ENCODE assay signal across 12 cellular contexts in the genomic region with DNA sequence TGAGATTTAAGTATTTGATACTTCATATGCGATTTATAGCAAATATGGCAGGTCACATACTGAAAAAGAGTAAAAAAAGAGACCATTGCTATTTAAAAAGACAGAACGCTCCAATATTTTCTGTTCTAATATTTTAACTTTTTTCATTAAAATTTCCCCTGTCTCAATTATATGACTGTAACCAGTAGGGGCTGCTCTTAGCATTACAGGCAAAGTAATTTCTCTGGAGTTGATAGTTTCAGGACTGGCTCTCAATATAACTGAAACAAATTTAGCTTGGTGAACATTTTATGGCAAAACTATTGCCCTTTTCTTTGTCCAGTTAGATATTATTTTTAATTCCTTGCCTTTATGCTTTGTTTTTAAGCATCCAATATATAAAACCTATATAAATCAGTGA.
A peak's percentile ranks its signal among the peaks of the same experiment; 100 is the strongest.
DNase-seq lines count a peak whose midpoint lies in the region; ATAC-seq, FAIRE-seq and TF ChIP-seq lines count a peak whose summit lies in the region.
"Had no signal": no experiment of that assay in that cellular context is flagged by ENCODE, and none has a peak within 500 bp of the region (broad histone marks: within the 10 kb centered on the region; RNA-seq: fewer than 3 reads in every experiment).

No MANE protein-coding gene starts in this region.

- H2BK15ac ChIP-seq in IMR-90 (ENCODE audit: low read depth, low read length), result no peak overlapping the region

- CTCF ChIA-PET in A673 (lab: Charles Lee), result no interaction called here
- CTCF ChIA-PET in IMR-90 (lab: Yijun Ruan, JAX), result interaction anchor here (1.5 kb wide), 1 partner anchor 286 kb away, joined by 6 read pairs; the partner anchor contains the start of gene ROBO2

- H4K5ac ChIP-seq in IMR-90 (ENCODE audit: low read depth, low read length), result no peak overlapping the region

- H2BK20ac ChIP-seq in IMR-90 (ENCODE audit: low read depth, low read length), result no peak overlapping the region

- H3K36me3 ChIP-seq in A673 (ENCODE audit: insufficient read depth, low read length, poor library complexity, severe bottlenecking) (no peaks in the 10 kb centered on the region), IMR-90 (ENCODE audit: control insufficient read depth, insufficient read depth, low read length) (no peaks in the 10 kb centered on the region), adipocyte (ENCODE audit: control insufficient read depth, insufficient read depth, low read length, severe bottlenecking) (no peaks in the 10 kb centered on the region), kidney (ENCODE audit: control insufficient read depth in 1 of 2, insufficient read depth in 2 of 2, low read length in 2 of 2) (no peaks in the 10 kb centered on the region), heart left ventricle (no peaks in the 10 kb centered on the region)
- H3K36me3 ChIP-seq: pancreas had no signal

- H3K9ac ChIP-seq in IMR-90 (ENCODE audit: low read depth, low read length) (no peak overlapping the region), adipocyte (ENCODE audit: low read length) (no peak overlapping the region), kidney (ENCODE audit: low read length in 2 of 2) (no peak overlapping the region)

- H3K56ac ChIP-seq in IMR-90 (ENCODE audit: extremely low read depth, insufficient read depth, low read length), result no peak overlapping the region

- H4K8ac ChIP-seq in IMR-90 (ENCODE audit: low read depth in 2 of 2, low read length in 2 of 2), result no peak overlapping the region

- no peak overlapping the region for H2BK120ac ChIP-seq in IMR-90 (ENCODE audit: low read depth, low read length)

- no peak overlapping the region for H3K4me3 ChIP-seq in A673 (ENCODE audit: low read depth, low read length, poor library complexity, severe bottlenecking)
- no peak overlapping the region for H3K4me3 ChIP-seq in IMR-90 (ENCODE audit: insufficient read depth, low read depth, low read length)
- no peak overlapping the region for H3K4me3 ChIP-seq in adipocyte (ENCODE audit: low read length)
- H3K4me3 ChIP-seq in kidney (ENCODE audit: low read length in 2 of 2), result no peak overlapping the region
- no peak overlapping the region for H3K4me3 ChIP-seq in heart left ventricle
- H3K4me3 ChIP-seq: pancreas had no signal

- TF ChIP-seq CTCF in A673 (conservative IDR thresholded peaks at IDR 0.05; ENCODE audit: low read depth, low read length) (peak; percentile 58), IMR-90 (conservative IDR thresholded peaks at IDR 0.05; ENCODE audit: low read depth, low read length) (peak; percentile 36), kidney (IDR thresholded peaks at IDR 0.05; ENCODE audit: borderline replicate concordance, extremely low read depth, insufficient read depth) (peak; percentile 29), heart left ventricle (IDR thresholded peaks at IDR 0.05) (no peak)

- no peak overlapping the region for H3K18ac ChIP-seq in IMR-90 (ENCODE audit: low read depth, low read length)

- TF ChIP-seq POLR2A in IMR-90 (IDR thresholded peaks at IDR 0.05; ENCODE audit: low read depth, low read length) (no peak), heart left ventricle (IDR thresholded peaks at IDR 0.05) (no peak)

- no peak overlapping the region for H2BK5ac ChIP-seq in IMR-90 (ENCODE audit: low read depth, low read length, poor library complexity, severe bottlenecking)

- no peak overlapping the region for H2AK9ac ChIP-seq in IMR-90 (replicated peaks; ENCODE audit: low read depth, low read length, poor library complexity)

- no peak overlapping the region for H3K27ac ChIP-seq in A673 (ENCODE audit: low read depth, low read length, poor library complexity, severe bottlenecking)
- no peak overlapping the region for H3K27ac ChIP-seq in IMR-90 (ENCODE audit: insufficient read depth, low read length)
- no peak overlapping the region for H3K27ac ChIP-seq in kidney (ENCODE audit: low read depth in 2 of 2, low read length in 2 of 2)
- no peak overlapping the region for H3K27ac ChIP-seq in heart left ventricle
- H3K27ac ChIP-seq: pancreas had no signal

- H3K23ac ChIP-seq in IMR-90 (ENCODE audit: low read depth, low read length), result no peak overlapping the region

- 0 out of 2 replicates have a peak, but pooled peaks have one; percentile 21 for TF ChIP-seq RAD21 in IMR-90 (IDR thresholded peaks at IDR 0.05; ENCODE audit: low read length)

- DNase-seq in A673 (ENCODE audit: low spot score) (peak; percentile 48), IMR-90 (peak; percentile 0), adipocyte (ENCODE audit: low read depth) (peak; percentile 68), kidney (no peak), foreskin melanocyte (no peak), heart left ventricle (no peak), Right ventricle myocardium inferior (ENCODE audit: missing footprints) (no peak)
- DNase-seq: dermis blood vessel endothelial cell, NCI-H2227 treated with DMSO at 0.1 percent for 48 hours, pancreas had no signal

- no CpG with 5 or more reads among the region's 2 CpGs for WGBS in IMR-90 (ENCODE audit: extremely low coverage in 2 of 2, insufficient read length in 1 of 2), 2 experiments
- 50 to 65% (median 61%) methylated on average over 2 of the region's 2 CpGs for WGBS in heart left ventricle, 4 donors

- H3K9me1 ChIP-seq in IMR-90 (ENCODE audit: insufficient read depth, low read length), result no peaks in the 10 kb centered on the region

- dilution Hi-C loops in IMR-90 (cut with HindIII; ENCODE audit: low sequenced_read_pairs, unreplicated experiment), result no loop called here

- no peak overlapping the region for H2AK5ac ChIP-seq in IMR-90 (ENCODE audit: low read depth, low read length)

- no peaks in the 10 kb centered on the region for H3K27me3 ChIP-seq in A673 (replicated peaks; ENCODE audit: insufficient read depth, low read depth, low read length, poor library complexity)
- H3K27me3 ChIP-seq in IMR-90 (ENCODE audit: control insufficient read depth, insufficient read depth, low read length), result no peaks in the 10 kb centered on the region
- H3K27me3 ChIP-seq in adipocyte (replicated peaks; ENCODE audit: control insufficient read depth, insufficient read depth, low read length), result no peaks in the 10 kb centered on the region
- no peaks in the 10 kb centered on the region for H3K27me3 ChIP-seq in heart left ventricle

- H3K4me1 ChIP-seq in A673 (ENCODE audit: insufficient read depth, low read length, poor library complexity, severe bottlenecking) (peaks cover 16% of the 10 kb centered on the region), IMR-90 (ENCODE audit: control insufficient read depth, insufficient read depth, low read length) (no peaks in the 10 kb centered on the region), adipocyte (ENCODE audit: control insufficient read depth, insufficient read depth, low read length) (no peaks in the 10 kb centered on the region), kidney (ENCODE audit: control insufficient read depth in 1 of 2, insufficient read depth in 1 of 2, low read depth in 1 of 2, low read length in 2 of 2) (no peaks in the 10 kb centered on the region), heart left ventricle (no peaks in the 10 kb centered on the region)
- H3K4me1 ChIP-seq: pancreas had no signal

- no peak overlapping the region for H4K91ac ChIP-seq in IMR-90 (ENCODE audit: insufficient read depth, low read depth, low read length)

- H2AFZ ChIP-seq in IMR-90 (replicated peaks; ENCODE audit: low read length, poor library complexity), result no peak overlapping the region

- ATAC-seq in IMR-90 (ENCODE audit: low read depth), result peak; percentile 84
- ATAC-seq in heart left ventricle, result no peak
- no peak for ATAC-seq in GM18870 (IDR thresholded peaks at IDR 0.05; ENCODE audit: unreplicated experiment)
- no peak for ATAC-seq in Right ventricle myocardium inferior

- H3K9me3 ChIP-seq in A673 (ENCODE audit: low read depth, low read length, poor library complexity, severe bottlenecking) (no peaks in the 10 kb centered on the region), IMR-90 (ENCODE audit: control insufficient read depth, insufficient read depth, low read length) (no peaks in the 10 kb centered on the region), adipocyte (ENCODE audit: control insufficient read depth, low read length) (no peaks in the 10 kb centered on the region), kidney (ENCODE audit: control insufficient read depth in 1 of 2, low read length in 2 of 2) (no peaks in the 10 kb centered on the region), heart left ventricle (peaks cover 0 to 6% (median 0%) of the 10 kb centered on the region in 12 donors)
- H3K9me3 ChIP-seq: pancreas had no signal

- in situ Hi-C loops in IMR-90 (cut with MboI; ENCODE audit: low sequenced_read_pairs), result no loop called here

- intact Hi-C loops in A673 (cut with micrococcal nuclease; ENCODE audit: unreplicated experiment), result loop anchor here (2.0 to 10.0 kb wide), 2 partner anchors 57 to 281 kb away; no protein-coding TSS in a partner anchor
- intact Hi-C loops in IMR-90 (cut with micrococcal nuclease), result loop anchor here (1.0 to 10.0 kb wide), 3 partner anchors 201 to 504 kb away; no protein-coding TSS in a partner anchor
- intact Hi-C loops in kidney (cut with DNase I), result no loop called here
- intact Hi-C loops in heart left ventricle (cut with DNase I), result no loop called here
- intact Hi-C loops in Right ventricle myocardium inferior (cut with DNase I), result no loop called here

- no peak overlapping the region for H3K14ac ChIP-seq in IMR-90 (replicated peaks; ENCODE audit: low read depth, low read length)

- POLR2A ChIA-PET in A673 (lab: Charles Lee; ENCODE audit: low non-redundant PET) (no interaction called here), IMR-90 (lab: Charles Lee; ENCODE audit: unreplicated experiment) (no interaction called here)

- FAIRE-seq in kidney (lab: Jason Lieb, UNC), result no peak
- FAIRE-seq: G401.6 had no signal

- H3K4ac ChIP-seq in IMR-90 (ENCODE audit: low read depth, low read length), result no peak overlapping the region

- H4K20me1 ChIP-seq in IMR-90 (ENCODE audit: insufficient read depth, low read length), result no peaks in the 10 kb centered on the region

- no TSS peak for BruUV-seq in A673 (replicated peaks; lab: Mats Ljungman, UMichigan)
- BruUV-seq in IMR-90 (replicated peaks; lab: Mats Ljungman, UMichigan), result no TSS peak

- no peak overlapping the region for H3K4me2 ChIP-seq in IMR-90 (ENCODE audit: low read depth, low read length)

- no peaks in the 10 kb centered on the region for H3K79me1 ChIP-seq in IMR-90 (ENCODE audit: low read depth in 1 of 2, low read length in 2 of 2)

TF ChIP-seq in IMR-90, 13 proteins besides CTCF, POLR2A, EP300 and RAD21 (continues in another document):
- TF ChIP-seq CHD1 (IDR thresholded peaks at IDR 0.05; ENCODE audit: low read depth, low read length), result no peak
- TF ChIP-seq BHLHE40 (IDR thresholded peaks at IDR 0.05; ENCODE audit: low read depth, low read length), result no peak
- TF ChIP-seq USF2 (IDR thresholded peaks at IDR 0.05; ENCODE audit: low read depth, low read length), result no peak
- no peak for TF ChIP-seq FOS (IDR thresholded peaks at IDR 0.05; ENCODE audit: low read depth, low read length)

Comparison
In these comparisons a context has a peak if more than half of its experiments do, and no peak if none do; other contexts are left out.
1. DNase-seq: peak in A673 (single experiment), IMR-90 (single experiment) and adipocyte (single experiment); none in kidney (single experiment), foreskin melanocyte (single experiment), heart left ventricle (0 of 5) and Right ventricle myocardium inferior (single experiment).
2. CTCF ChIP-seq: peak in A673 (single experiment), IMR-90 (single experiment) and kidney (single experiment); none in heart left ventricle (0 of 12).
3. intact Hi-C loops: an anchor here in A673 (2.0 to 10.0 kb wide) and IMR-90 (1.0 to 10.0 kb wide); none called in kidney, heart left ventricle and Right ventricle myocardium inferior.